1 cellular context compared by ENCODE assay signal in the genomic region with DNA sequence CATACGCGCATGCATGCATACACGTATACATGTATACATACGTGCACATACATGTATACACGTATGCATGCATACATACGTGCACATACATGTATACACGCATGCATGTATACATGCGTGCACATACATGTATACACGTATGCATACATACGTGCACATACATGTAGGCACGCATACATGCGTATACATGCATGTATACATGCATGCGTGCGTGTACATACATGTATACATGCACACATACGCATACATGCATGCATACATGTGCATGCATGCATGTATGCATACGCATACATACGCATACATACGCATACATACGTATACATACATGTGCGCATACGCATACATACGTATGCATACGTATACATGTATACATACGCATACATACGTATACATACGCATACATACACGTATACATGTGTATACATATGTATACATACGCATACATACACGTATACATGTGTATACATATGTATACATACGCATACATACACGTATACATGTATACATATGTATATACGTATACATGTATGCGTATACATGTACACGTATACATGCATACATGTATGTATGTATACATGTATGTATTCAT.
TF ChIP-seq lines count a peak whose summit lies in the region.

No MANE protein-coding gene starts in this region.

TF ChIP-seq in H1, 55 proteins besides CTCF, POLR2A, EP300 and RAD21:
- no peak for TF ChIP-seq SUZ12 (IDR thresholded peaks at IDR 0.05; ENCODE audit: low read length)
- peak; percentile 84; the same call in 1 of the 2 replicates for TF ChIP-seq JUN (IDR thresholded peaks at IDR 0.05; ENCODE audit: low read depth, low read length)
- peak; percentile 35; the same call in 1 of the 2 replicates for TF ChIP-seq TEAD4 (IDR thresholded peaks at IDR 0.05; ENCODE audit: low read depth, low read length)
- peak; percentile 49 for TF ChIP-seq SIRT6 (IDR thresholded peaks at IDR 0.05; ENCODE audit: low read length)
- TF ChIP-seq POLR2AphosphoS5 (IDR thresholded peaks at IDR 0.05; ENCODE audit: low read depth, low read length), result peak; percentile 37; the same call in 1 of the 2 replicates
- no peak for TF ChIP-seq GABPA (IDR thresholded peaks at IDR 0.05; ENCODE audit: borderline replicate concordance, insufficient read depth, low read length)
- no peak for TF ChIP-seq PHF8 (conservative IDR thresholded peaks at IDR 0.05; ENCODE audit: low read depth, low read length)
